11 cellular contexts compared by ENCODE assay signal in the genomic region with DNA sequence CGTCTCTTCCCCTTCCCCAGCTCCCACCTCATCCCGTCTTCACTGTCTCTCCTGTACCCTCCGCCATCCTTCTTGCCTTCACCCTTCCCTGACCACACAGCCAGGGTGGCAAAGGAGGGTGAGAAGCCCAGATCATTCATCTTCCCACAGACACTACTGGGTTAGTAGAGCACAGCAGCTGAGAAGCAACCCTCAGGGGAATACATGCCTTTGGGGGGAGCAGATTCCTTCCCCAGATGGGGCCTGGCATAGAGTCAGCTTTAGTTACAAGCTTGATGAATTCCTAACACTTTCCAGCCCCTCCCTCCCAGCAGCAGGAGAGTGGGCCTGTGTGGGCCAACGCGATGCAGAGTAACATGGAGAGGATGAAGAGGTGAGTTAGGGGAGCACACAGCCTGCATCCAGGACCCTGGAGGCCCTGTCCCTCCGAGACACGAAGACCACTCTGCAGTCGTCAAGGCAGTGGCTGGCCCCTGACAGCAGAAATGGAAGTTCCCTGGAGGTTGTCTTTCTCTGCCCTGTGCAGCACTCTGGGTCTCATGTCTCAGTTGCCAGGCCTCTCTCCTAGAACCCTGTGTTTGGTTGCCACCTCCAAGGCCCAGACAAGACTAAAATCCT. TPM values are rescaled to one million over a fixed set of nuclear protein-coding genes. Genes with fewer than 3 reads are reported as not detected.
DNase-seq lines count a peak whose midpoint lies in the region; ATAC-seq and TF ChIP-seq lines count a peak whose summit lies in the region.
"Had no signal": no experiment of that assay in that cellular context is flagged by ENCODE, and none has a peak within 500 bp of the region (broad histone marks: within the 10 kb centered on the region; RNA-seq: fewer than 3 reads in every experiment).

No MANE protein-coding gene starts in this region.

- H3K36me3 Mint-ChIP-seq in CD4-positive, CD25-positive, alpha-beta regulatory T cell, result no peaks in the 10 kb centered on the region
- no peaks in the 10 kb centered on the region for H3K36me3 Mint-ChIP-seq in naive thymus-derived CD8-positive, alpha-beta T cell
- H3K36me3 Mint-ChIP-seq in T-helper 2 cell treated with Interferon-gamma antibody and Interleukin-4, amounts not matched to agents 5 μg/mL and 100 μg/mL, for 36 hours (ENCODE audit: low read depth), result no peaks in the 10 kb centered on the region

- no peak for ATAC-seq in CD4-positive, CD25-positive, alpha-beta regulatory T cell (ENCODE audit: low read depth in 2 of 2)
- no peak for ATAC-seq in naive thymus-derived CD8-positive, alpha-beta T cell

- H3K4me3 ChIP-seq in CD4-positive, CD25-positive, alpha-beta regulatory T cell (ENCODE audit: low read depth, low read length), result no peak overlapping the region
- no peak overlapping the region for H3K4me3 ChIP-seq in cardiac fibroblast (replicated peaks in 1 of 2; ENCODE audit: low read depth in 2 of 2, low read length in 2 of 2)

- H3K4me3 Mint-ChIP-seq in CD4-positive, CD25-positive, alpha-beta regulatory T cell, result peak overlapping the region in 1 of 4 donors; percentile 49
- peak overlapping the region in 4 of 10 donors; percentile 5 to 48 (median 17) for H3K4me3 Mint-ChIP-seq in naive thymus-derived CD8-positive, alpha-beta T cell
- no peak overlapping the region for H3K4me3 Mint-ChIP-seq in T-helper 2 cell treated with Interferon-gamma antibody and Interleukin-4, amounts not matched to agents 5 μg/mL and 100 μg/mL, for 36 hours

- peaks cover 14 to 73% (median 38%) of the 10 kb centered on the region in 4 donors for H3K4me1 Mint-ChIP-seq in CD4-positive, CD25-positive, alpha-beta regulatory T cell
- peaks cover 29 to 84% (median 65%) of the 10 kb centered on the region in 4 donors for H3K4me1 Mint-ChIP-seq in naive thymus-derived CD8-positive, alpha-beta T cell
- H3K4me1 Mint-ChIP-seq in T-helper 2 cell treated with Interferon-gamma antibody and Interleukin-4, amounts not matched to agents 5 μg/mL and 100 μg/mL, for 36 hours (ENCODE audit: low read depth), result peaks cover 29% of the 10 kb centered on the region

- H3K9me3 Mint-ChIP-seq in CD4-positive, CD25-positive, alpha-beta regulatory T cell, result no peaks in the 10 kb centered on the region
- no peaks in the 10 kb centered on the region for H3K9me3 Mint-ChIP-seq in naive thymus-derived CD8-positive, alpha-beta T cell
- no peaks in the 10 kb centered on the region for H3K9me3 Mint-ChIP-seq in T-helper 2 cell treated with Interferon-gamma antibody and Interleukin-4, amounts not matched to agents 5 μg/mL and 100 μg/mL, for 36 hours

- no peak overlapping the region for H3K27ac ChIP-seq in CD4-positive, CD25-positive, alpha-beta regulatory T cell (ENCODE audit: insufficient read depth, low read length, poor library complexity, severe bottlenecking)
- peak overlapping the region; percentile 57 for H3K27ac ChIP-seq in KOPT-K1 (ENCODE audit: low read depth, low read length, poor library complexity, severe bottlenecking)
- H3K27ac ChIP-seq: HL-60 had no signal

- no peaks in the 10 kb centered on the region for H3K27me3 ChIP-seq in CD4-positive, CD25-positive, alpha-beta regulatory T cell (ENCODE audit: control insufficient read depth, insufficient read depth, low read length)

- H3K9me3 ChIP-seq in CD4-positive, CD25-positive, alpha-beta regulatory T cell (ENCODE audit: control insufficient read depth in 2 of 2, low read length in 2 of 2), result no peaks in the 10 kb centered on the region
- H3K9me3 ChIP-seq in KOPT-K1 (ENCODE audit: insufficient read depth, low read length, poor library complexity, severe bottlenecking), result no peaks in the 10 kb centered on the region

- no peak for TF ChIP-seq CTCF in cardiac fibroblast (IDR thresholded peaks at IDR 0.05; ENCODE audit: low read depth, low read length)

- peaks cover 11% of the 10 kb centered on the region for H3K4me1 ChIP-seq in CD4-positive, CD25-positive, alpha-beta regulatory T cell (ENCODE audit: control insufficient read depth, insufficient read depth, low read length, poor library complexity, severe bottlenecking)

- peak overlapping the region; percentile 67 to 87 (median 72) for H3K27ac Mint-ChIP-seq in CD4-positive, CD25-positive, alpha-beta regulatory T cell
- H3K27ac Mint-ChIP-seq in naive thymus-derived CD8-positive, alpha-beta T cell, result peak overlapping the region; percentile 52 to 94 (median 88)
- H3K27ac Mint-ChIP-seq in T-helper 2 cell treated with Interferon-gamma antibody and Interleukin-4, amounts not matched to agents 5 μg/mL and 100 μg/mL, for 36 hours, result no peak overlapping the region

- DNase-seq in CD4-positive, CD25-positive, alpha-beta regulatory T cell, result no peak
- DNase-seq in cardiac fibroblast (ENCODE audit: low read depth in 2 of 2) (peak; percentile 39 to 77), inferior parietal cortex (ENCODE audit: extremely low spot score) (no peak), NK-92 (lab: John Stamatoyannopoulos, UW; ENCODE audit: unreplicated experiment) (no peak)
- DNase-seq in naive thymus-derived CD8-positive, alpha-beta T cell, result peak in 1 of 10 donors; percentile 42
- no peak for DNase-seq in T-helper 2 cell treated with Interferon-gamma antibody and Interleukin-4, amounts not matched to agents 5 μg/mL and 100 μg/mL, for 36 hours (ENCODE audit: low spot score)
- no peak for DNase-seq in stimulated activated CD4-positive, alpha-beta T cell treated with anti-CD3 and anti-CD28 coated beads, Interleukin-2, amount 100 ng/mL, for 24 hours
- DNase-seq: MV-4-11, SHP77 had no signal

- H3K27me3 Mint-ChIP-seq in CD4-positive, CD25-positive, alpha-beta regulatory T cell, result no peaks in the 10 kb centered on the region
- no peaks in the 10 kb centered on the region for H3K27me3 Mint-ChIP-seq in naive thymus-derived CD8-positive, alpha-beta T cell
- H3K27me3 Mint-ChIP-seq in T-helper 2 cell treated with Interferon-gamma antibody and Interleukin-4, amounts not matched to agents 5 μg/mL and 100 μg/mL, for 36 hours (ENCODE audit: low read depth), result no peaks in the 10 kb centered on the region

- H3K36me3 ChIP-seq in CD4-positive, CD25-positive, alpha-beta regulatory T cell (ENCODE audit: control insufficient read depth, insufficient read depth, low read length), result no peaks in the 10 kb centered on the region
- no peaks in the 10 kb centered on the region for H3K36me3 ChIP-seq in KOPT-K1 (ENCODE audit: insufficient read depth, low read length)

- POLR2A ChIA-PET in naive thymus-derived CD8-positive, alpha-beta T cell (lab: Charles Lee), result interaction anchor here (1.1 to 3.5 kb wide), 7 partner anchors 9 to 30 kb away, joined by 3 to 62 read pairs (median 7); partner anchors contain the start of gene BTG2

RNA-seq across cellular contexts. Expression of gene BTG2, which starts 8.8 kb away (rescaled TPM):
- 1,002 TPM for total RNA-seq in CD4-positive, CD25-positive, alpha-beta regulatory T cell
- 100 to 1,000 TPM; 153 to 176 (median 165) TPM for polyA plus RNA-seq in CD4-positive, CD25-positive, alpha-beta regulatory T cell
- 100 to 1,000 TPM; 186 to 191 TPM for total RNA-seq in naive thymus-derived CD8-positive, alpha-beta T cell
- 100 to 1,000 TPM in 2 of 3 donors, 10 to 100 TPM in 1; 91.8 to 179 (median 122) TPM for polyA plus RNA-seq in naive thymus-derived CD8-positive, alpha-beta T cell

RNA-seq across cellular contexts. Expression of gene FMOD, which starts 54.4 kb away (rescaled TPM):
- not detected for total RNA-seq in CD4-positive, CD25-positive, alpha-beta regulatory T cell
- not detected for polyA plus RNA-seq in CD4-positive, CD25-positive, alpha-beta regulatory T cell
- total RNA-seq in naive thymus-derived CD8-positive, alpha-beta T cell, result not detected
- polyA plus RNA-seq in naive thymus-derived CD8-positive, alpha-beta T cell, result not detected

Comparison
In these comparisons a context has a peak if more than half of its experiments do, and no peak if none do; other contexts are left out.
1. DNase-seq: peak in cardiac fibroblast (2 of 2); none in CD4-positive, CD25-positive, alpha-beta regulatory T cell (0 of 3), inferior parietal cortex (single experiment), NK-92 (single experiment), T-helper 2 cell treated with Interferon-gamma antibody and Interleukin-4, amounts not matched to agents 5 μg/mL and 100 μg/mL, for 36 hours (single experiment) and stimulated activated CD4-positive, alpha-beta T cell treated with anti-CD3 and anti-CD28 coated beads, Interleukin-2, amount 100 ng/mL, for 24 hours (0 of 2).